Comparison of ENCODE assay signal across 8 cellular contexts in the genomic region with DNA sequence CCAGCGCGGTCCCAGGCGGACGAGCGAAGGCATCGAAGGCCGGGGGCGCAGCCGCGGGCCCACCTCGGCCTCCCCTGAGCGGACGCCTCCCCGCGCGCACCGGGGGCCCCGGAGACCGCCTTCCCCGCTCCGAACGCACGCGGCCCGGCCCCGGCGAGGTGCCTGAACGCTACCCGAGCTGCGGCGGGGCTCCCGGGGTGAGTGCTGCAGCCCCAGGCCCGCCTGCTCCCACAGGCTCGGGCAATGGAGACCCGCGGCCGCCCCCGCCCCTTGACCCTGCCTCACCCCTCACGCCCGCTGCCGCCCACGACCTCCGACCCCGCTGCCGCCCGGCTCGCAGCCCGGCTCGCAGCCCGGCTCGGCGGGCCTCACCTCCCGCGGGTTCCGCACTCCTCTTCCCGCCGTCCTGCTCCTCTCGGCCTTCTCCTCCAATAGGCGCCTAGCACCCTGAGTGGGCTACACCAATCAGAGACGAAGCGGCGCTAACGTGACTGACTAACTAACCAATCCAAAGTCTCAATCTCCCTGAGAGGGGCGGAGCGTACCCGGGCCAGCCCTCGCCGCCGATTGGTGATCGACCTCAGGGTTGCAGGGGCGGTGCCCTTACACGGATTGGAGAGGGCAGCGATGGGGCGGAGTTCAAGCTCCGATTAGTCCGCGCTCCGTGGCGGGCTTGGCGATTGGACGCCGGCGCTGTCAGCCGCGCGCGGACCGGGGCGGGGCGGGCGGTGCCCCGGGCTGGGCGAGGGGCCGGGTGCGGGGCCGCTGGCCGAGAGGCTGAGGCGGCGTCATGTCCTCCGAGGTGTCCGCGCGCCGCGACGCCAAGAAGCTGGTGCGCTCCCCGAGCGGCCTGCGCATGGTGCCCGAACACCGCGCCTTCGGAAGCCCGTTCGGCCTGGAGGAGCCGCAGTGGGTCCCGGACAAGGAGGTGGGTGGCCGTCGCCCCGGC. TPM values are rescaled to one million over a fixed set of nuclear protein-coding genes. Genes with fewer than 3 reads are reported as not detected.
DNase-seq lines count a peak whose midpoint lies in the region; ATAC-seq and TF ChIP-seq lines count a peak whose summit lies in the region.

A gene (minus strand): TSS at position 400 of the 949 bp plus-strand sequence. CDS start 4,364 bp downstream, outside the sequence.
A gene (plus strand): TSS at position 759 of the 949 bp plus-strand sequence. CDS start 32 bp downstream, at position 791.

- peak within 1 kb of the TSS; percentile 75 to 83 for H3K27ac ChIP-seq in right atrium auricular region
- H3K27ac ChIP-seq in psoas muscle = peak within 1 kb of the TSS; percentile 89
- peak within 1 kb of the TSS; percentile 77 to 88 for H3K27ac ChIP-seq in uterus

- no peaks in the 10 kb centered on the region for H3K27me3 ChIP-seq in right atrium auricular region
- no peaks in the 10 kb centered on the region for H3K27me3 ChIP-seq in psoas muscle (ENCODE audit: insufficient read depth in 3 of 3, low read length in 2 of 3)
- no peaks in the 10 kb centered on the region for H3K27me3 ChIP-seq in uterus

- TF ChIP-seq CTCF in right atrium auricular region (IDR thresholded peaks at IDR 0.05) (no peak), psoas muscle (IDR thresholded peaks at IDR 0.05) (no peak), uterus (IDR thresholded peaks at IDR 0.05) (peak in 1 of 4 experiments; percentile 29)

- H3K4me3 ChIP-seq in right atrium auricular region = peak within 1 kb of the TSS; percentile 72 to 89
- peak within 1 kb of the TSS; percentile 94 for H3K4me3 ChIP-seq in psoas muscle
- peak within 1 kb of the TSS; percentile 49 to 98 for H3K4me3 ChIP-seq in uterus

- no peaks in the 10 kb centered on the region for H3K36me3 ChIP-seq in right atrium auricular region
- H3K36me3 ChIP-seq in psoas muscle (ENCODE audit: insufficient read depth in 1 of 2, low read depth in 1 of 2) = no peaks in the 10 kb centered on the region
- H3K36me3 ChIP-seq in uterus = no peaks in the 10 kb centered on the region

- peak; percentile 81 to 92 for TF ChIP-seq POLR2A in uterus (IDR thresholded peaks at IDR 0.05)

- H3K9me3 ChIP-seq in right atrium auricular region = no peaks in the 10 kb centered on the region
- no peaks in the 10 kb centered on the region for H3K9me3 ChIP-seq in psoas muscle
- H3K9me3 ChIP-seq in uterus = no peaks in the 10 kb centered on the region

- intact Hi-C loops in psoas muscle (cut with DNase I) = no loop called here
- intact Hi-C loops in uterus (cut with DNase I; ENCODE audit: low total_unique reads) = no loop called here

- DNase-seq in NCI-H187 (lab: John Stamatoyannopoulos, UW) (peak; percentile 98 to 99), T-helper 2 cell (peak; percentile 97 to 99 (median 99)), anterior cingulate cortex (lab: John Stamatoyannopoulos, UW) (peak; percentile 76 to 100 (median 99)), right atrium auricular region (ENCODE audit: low spot score) (peak; percentile 100), psoas muscle (peak; percentile 100), uterus (peak; percentile 100)

- WGBS in psoas muscle, 3 donors = 1% methylated on average over 73 to 121 of the region's 121 CpGs

- H3K4me1 ChIP-seq in right atrium auricular region (peaks cover 0 to 72% of the 10 kb centered on the region in 2 donors), psoas muscle (peaks cover 52% of the 10 kb centered on the region), uterus (peaks cover 0 to 18% of the 10 kb centered on the region in 2 donors)

- peak; percentile 92 for ATAC-seq in GM18498 (IDR thresholded peaks at IDR 0.05; ENCODE audit: unreplicated experiment)
- peak; percentile 94 for ATAC-seq in HG02938 (IDR thresholded peaks at IDR 0.05; ENCODE audit: unreplicated experiment)
- peak; percentile 92 to 95 (median 92) for ATAC-seq in psoas muscle

RNA-seq across cellular contexts. Expression of the first gene that starts in this region (rescaled TPM):
- total RNA-seq in right atrium auricular region (1 to 10 TPM; 2.1 to 3.6 TPM), psoas muscle (1 to 10 TPM; 1.1 to 2.5 (median 1.4) TPM), uterus (10 to 100 TPM in 1 of 4 donors, 1 to 10 TPM in 2, under 1 TPM in 1; 0.59 to 14.4 (median 5.2) TPM)
- polyA plus RNA-seq in psoas muscle = 1 to 10 TPM in 2 of 3 donors, under 1 TPM in 1; 1.00 to 2.5 (median 1.8) TPM

RNA-seq across cellular contexts. Expression of the second gene that starts in this region (rescaled TPM):
- 10 to 100 TPM; 43.7 to 71.6 TPM for total RNA-seq in right atrium auricular region
- total RNA-seq in psoas muscle = 10 to 100 TPM; 14.3 to 27.1 (median 20.8) TPM
- 10 to 100 TPM; 14.0 to 21.7 (median 16.9) TPM for polyA plus RNA-seq in psoas muscle
- 100 to 1,000 TPM in 2 of 4 donors, 10 to 100 TPM in 2; 73.2 to 276 (median 103) TPM for total RNA-seq in uterus

Comparison
In these comparisons a context has a peak if more than half of its experiments do, and no peak if none do; other contexts are left out.
1. Peak in every context shown above with its lines: DNase-seq, ATAC-seq, H3K4me3 ChIP-seq and H3K27ac ChIP-seq.